8 cellular contexts compared by ENCODE assay signal in genomic region chr2:222722327-222722946, GRCh38. TPM values are rescaled to one million over a fixed set of nuclear protein-coding genes. Genes with fewer than 3 reads are reported as not detected.
DNase-seq lines count a peak whose midpoint lies in the region; ATAC-seq and FAIRE-seq lines count a peak whose summit lies in the region.

No MANE protein-coding gene starts in this region.

- H3K27me3 ChIP-seq in CD4-positive, alpha-beta memory T cell (ENCODE audit: insufficient read depth, low read length) = no peaks in the 10 kb centered on the region

- H3K4me3 ChIP-seq in CD4-positive, alpha-beta memory T cell (ENCODE audit: low read length in 2 of 2) = no peak overlapping the region

- DNase-seq in GM18507 (ENCODE audit: extremely low spot score, insufficient read length, low read depth) = peak; percentile 60
- no peak for DNase-seq in left cardiac atrium
- no peak for DNase-seq in activated CD4-positive, alpha-beta T cell treated with anti-CD3 and anti-CD28 coated beads, Interleukin-2, amount 50 U/mL, for 4 hours
- no peak for DNase-seq in NCI-H524 treated with DMSO at 0.1 percent for 48 hours (lab: John Stamatoyannopoulos, UW)
- DNase-seq in CD4-positive, alpha-beta memory T cell = no peak
- DNase-seq in kidney tubule cell (ENCODE audit: low spot score) = no peak

- no peaks in the 10 kb centered on the region for H3K4me1 ChIP-seq in CD4-positive, alpha-beta memory T cell (ENCODE audit: insufficient read depth, low read length)

- peak; percentile 92 for FAIRE-seq in GM18507 (lab: Jason Lieb, UNC)

- H3K27ac ChIP-seq in CD4-positive, alpha-beta memory T cell (ENCODE audit: low read depth, low read length) = no peak overlapping the region

- CTCF ChIA-PET in CD4-positive, alpha-beta memory T cell (lab: Charles Lee; ENCODE audit: partially characterized antibody) = interaction anchor here (0.8 to 1.4 kb wide), 2 partner anchors 13 to 181 kb away, joined by 3 read pairs; no protein-coding TSS in a partner anchor

- intact Hi-C loops in left cardiac atrium (cut with DNase I) = loop anchor here in 1 of 2 donors (10.0 kb wide), 1 partner anchor 72 kb away; no protein-coding TSS in a partner anchor
- intact Hi-C loops in CD4-positive, alpha-beta memory T cell (cut with micrococcal nuclease) = no loop called here

- H3K9me3 Mint-ChIP-seq in CD4-positive, alpha-beta memory T cell = no peaks in the 10 kb centered on the region

- no peaks in the 10 kb centered on the region for H3K36me3 Mint-ChIP-seq in CD4-positive, alpha-beta memory T cell

- H3K4me1 Mint-ChIP-seq in CD4-positive, alpha-beta memory T cell = no peaks in the 10 kb centered on the region

- peaks cover 3 to 6% of the 10 kb centered on the region in 2 donors for H3K27me3 Mint-ChIP-seq in CD4-positive, alpha-beta memory T cell

- no peak overlapping the region for H3K27ac Mint-ChIP-seq in CD4-positive, alpha-beta memory T cell

- POLR2A ChIA-PET in CD4-positive, alpha-beta memory T cell (lab: Charles Lee; ENCODE audit: partially characterized antibody) = no interaction called here

- H3K4me3 Mint-ChIP-seq in CD4-positive, alpha-beta memory T cell = no peak overlapping the region

- H3K36me3 ChIP-seq in CD4-positive, alpha-beta memory T cell (ENCODE audit: insufficient read depth, low read length) = no peaks in the 10 kb centered on the region

- H3K9me3 ChIP-seq in CD4-positive, alpha-beta memory T cell (ENCODE audit: control insufficient read depth in 1 of 2, low read length in 2 of 2) = no peaks in the 10 kb centered on the region

- ATAC-seq in GM21737 (IDR thresholded peaks at IDR 0.05; ENCODE audit: unreplicated experiment) (peak; percentile 97), HG03521 (IDR thresholded peaks at IDR 0.05; ENCODE audit: unreplicated experiment) (peak; percentile 97), left cardiac atrium (peak; percentile 34 to 86)

RNA-seq across cellular contexts. Expression of gene MOGAT1, which starts 51.0 kb away (rescaled TPM):
- total RNA-seq in left cardiac atrium = under 1 TPM; 0.47 to 0.50 TPM
- not detected for total RNA-seq in CD4-positive, alpha-beta memory T cell
- not detected for polyA plus RNA-seq in CD4-positive, alpha-beta memory T cell
